14 cellular contexts compared by ENCODE assay signal in the genomic region with DNA sequence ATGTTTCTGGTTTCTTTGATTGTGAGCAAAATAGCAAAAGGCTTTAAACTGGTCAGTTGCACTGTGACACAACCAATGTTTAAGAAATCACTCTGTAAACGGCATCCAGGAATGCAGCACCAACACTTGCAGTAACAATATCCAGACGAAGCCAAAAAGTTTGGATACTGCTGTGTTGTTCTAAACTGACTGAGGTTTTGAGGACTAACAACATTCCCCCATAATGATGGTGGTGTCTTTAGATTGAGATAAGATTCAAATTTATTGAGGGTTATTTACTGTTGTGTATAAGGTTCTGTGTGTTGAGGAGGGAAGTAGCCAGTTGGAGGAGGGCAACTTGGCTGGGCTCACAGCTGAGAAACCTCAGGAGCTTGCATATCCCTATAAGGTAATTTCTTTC.
DNase-seq lines count a peak whose midpoint lies in the region; TF ChIP-seq lines count a peak whose summit lies in the region.
"Had no signal": no experiment of that assay in that cellular context is flagged by ENCODE, and none has a peak within 500 bp of the region (broad histone marks: within the 10 kb centered on the region; RNA-seq: fewer than 3 reads in every experiment).

No MANE protein-coding gene starts in this region.

- peak overlapping the region; percentile 81 for H3K27ac ChIP-seq in HUES48 (ENCODE audit: low read depth, low read length)
- H3K27ac ChIP-seq in iPS-20b (ENCODE audit: low read length) = peak overlapping the region; percentile 45
- peak overlapping the region; percentile 43 for H3K27ac ChIP-seq in subcutaneous abdominal adipose tissue (ENCODE audit: low read depth, low read length)
- no peak overlapping the region for H3K27ac ChIP-seq in Peyer's patch
- H3K27ac ChIP-seq: adrenal gland had no signal

- TF ChIP-seq POLR2A in Peyer's patch (IDR thresholded peaks at IDR 0.05) = no peak

- H3K4me1 ChIP-seq in HUES48 (ENCODE audit: control insufficient read depth, insufficient read depth, low read length) = peaks cover 59% of the 10 kb centered on the region
- H3K4me1 ChIP-seq in iPS-20b (ENCODE audit: insufficient read depth, low read length) = peaks cover 57% of the 10 kb centered on the region
- H3K4me1 ChIP-seq in subcutaneous abdominal adipose tissue (ENCODE audit: control insufficient read depth in 5 of 5, insufficient read depth in 5 of 5, low read length in 5 of 5) = peaks cover 4 to 47% (median 40%) of the 10 kb centered on the region in 5 donors
- no peaks in the 10 kb centered on the region for H3K4me1 ChIP-seq in Peyer's patch

- H3K9me3 ChIP-seq in HUES48 (ENCODE audit: control insufficient read depth, insufficient read depth, low read length) (no peaks in the 10 kb centered on the region), iPS-20b (ENCODE audit: insufficient read depth, low read depth, low read length) (no peaks in the 10 kb centered on the region), subcutaneous abdominal adipose tissue (ENCODE audit: control insufficient read depth in 5 of 5, low read length in 5 of 5) (peaks cover 0 to 1% (median 0%) of the 10 kb centered on the region in 5 donors), Peyer's patch (no peaks in the 10 kb centered on the region)
- H3K9me3 ChIP-seq: adrenal gland, stomach had no signal

- TF ChIP-seq CTCF in astrocyte of the spinal cord (IDR thresholded peaks at IDR 0.05; ENCODE audit: low read depth, low read length) (no peak), Peyer's patch (IDR thresholded peaks at IDR 0.05) (no peak)

- no peaks in the 10 kb centered on the region for H3K27me3 ChIP-seq in HUES48 (ENCODE audit: control insufficient read depth, insufficient read depth, low read length)
- H3K27me3 ChIP-seq in iPS-20b (ENCODE audit: insufficient read depth, low read length) = no peaks in the 10 kb centered on the region
- H3K27me3 ChIP-seq in subcutaneous abdominal adipose tissue (ENCODE audit: control insufficient read depth in 5 of 5, insufficient read depth in 4 of 5, low read length in 5 of 5) = no peaks in the 10 kb centered on the region
- no peaks in the 10 kb centered on the region for H3K27me3 ChIP-seq in Peyer's patch
- H3K27me3 ChIP-seq: adrenal gland, stomach had no signal

- H3K9ac ChIP-seq in HUES48 (ENCODE audit: low read depth, low read length) (peak overlapping the region; percentile 26; the same call in 1 of the 2 replicates), iPS-20b (ENCODE audit: low read depth, low read length) (peak overlapping the region; percentile 52; the same call in 1 of the 2 replicates), subcutaneous abdominal adipose tissue (ENCODE audit: low read length in 5 of 5) (no peak overlapping the region)

- H3K36me3 ChIP-seq in HUES48 (ENCODE audit: control insufficient read depth, insufficient read depth, low read length) (no peaks in the 10 kb centered on the region), iPS-20b (ENCODE audit: insufficient read depth, low read depth, low read length) (no peaks in the 10 kb centered on the region), subcutaneous abdominal adipose tissue (ENCODE audit: control insufficient read depth in 5 of 5, insufficient read depth in 5 of 5, low read length in 5 of 5) (no peaks in the 10 kb centered on the region), Peyer's patch (no peaks in the 10 kb centered on the region)
- H3K36me3 ChIP-seq: adrenal gland, stomach had no signal

- H3K4me3 ChIP-seq in HUES48 (ENCODE audit: low read depth, low read length) (no peak overlapping the region), astrocyte of the spinal cord (ENCODE audit: low read depth, low read length) (no peak overlapping the region), iPS-20b (ENCODE audit: low read length) (no peak overlapping the region), subcutaneous abdominal adipose tissue (ENCODE audit: low read depth in 1 of 5, low read length in 5 of 5) (no peak overlapping the region), Peyer's patch (no peak overlapping the region)
- H3K4me3 ChIP-seq: adrenal gland, stomach had no signal

- peak; percentile 68 for DNase-seq in astrocyte of the spinal cord (ENCODE audit: low read depth, low spot score)
- no peak for DNase-seq in Peyer's patch
- no peak for DNase-seq in activated T-cell treated with anti-CD3 and anti-CD28 coated beads, Interleukin-2, amount 50 U/mL, for 48 hours
- DNase-seq in NCI-H1436 (lab: John Stamatoyannopoulos, UW) = no peak
- DNase-seq: activated CD4-positive, alpha-beta T cell treated with anti-CD3 and anti-CD28 coated beads for 48 hours; activated T-cell treated with anti-CD3 and anti-CD28 coated beads, Interleukin-2, amount 50 U/mL, for 4 hours; adrenal gland; MM.1S; NCI-H82; stimulated activated CD4-positive, alpha-beta T cell treated with anti-CD3 and anti-CD28 coated beads, Interleukin-12 subunit alpha, Interleukin-12 subunit beta, amount 100 ng/mL, for 4 hours; stomach had no signal

- in situ Hi-C loops in astrocyte of the spinal cord (cut with HindIII; ENCODE audit: low sequenced_read_pairs) = no loop called here

Comparison
In these comparisons a context has a peak if more than half of its experiments do, and no peak if none do; other contexts are left out.
1. H3K27ac ChIP-seq: peak in HUES48 (single experiment), iPS-20b (single experiment) and subcutaneous abdominal adipose tissue (single experiment); none in Peyer's patch (0 of 4).
2. H3K9ac ChIP-seq: peak in HUES48 (single experiment) and iPS-20b (single experiment); none in subcutaneous abdominal adipose tissue (0 of 5).